8 cellular contexts compared by ENCODE assay signal in the genomic region with DNA sequence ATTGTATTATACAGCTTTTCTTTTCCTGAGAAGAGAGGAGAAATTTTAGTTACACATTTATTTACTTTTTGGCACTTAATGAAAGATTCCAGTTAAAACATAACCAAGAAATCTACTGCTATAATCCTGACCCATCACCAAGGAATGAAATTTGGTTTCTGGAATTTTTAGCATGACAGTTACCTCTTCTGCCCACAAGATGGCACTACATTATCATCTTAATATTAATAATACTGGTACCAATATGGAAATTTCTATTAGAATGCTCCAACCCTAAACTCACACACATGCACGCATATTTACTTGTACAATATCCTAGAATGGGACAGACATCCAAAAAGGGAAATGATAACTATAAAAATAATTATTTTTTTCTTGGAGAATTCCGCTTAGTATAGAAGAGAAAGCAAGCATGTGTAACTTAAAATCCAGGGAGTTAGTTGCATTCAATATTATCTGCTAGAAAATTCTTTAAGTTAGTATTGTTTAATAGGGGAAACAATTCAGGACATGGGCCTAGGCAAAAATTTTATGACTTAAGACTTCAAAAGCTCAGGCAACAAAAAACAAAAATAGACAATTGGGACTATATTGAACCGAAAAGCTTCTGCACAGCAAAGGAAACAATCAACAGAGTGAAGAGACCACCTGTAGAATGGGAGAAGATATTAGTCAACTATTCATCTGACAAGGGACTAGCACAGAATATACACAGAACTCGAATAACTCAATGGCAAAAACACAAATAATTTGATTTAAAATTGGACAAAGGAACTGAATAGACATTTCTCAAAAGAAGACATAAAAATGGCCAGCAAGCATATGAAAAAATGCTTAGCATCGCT. TPM values are rescaled to one million over a fixed set of nuclear protein-coding genes. Genes with fewer than 3 reads are reported as not detected.
DNase-seq lines count a peak whose midpoint lies in the region; ATAC-seq and TF ChIP-seq lines count a peak whose summit lies in the region.

No MANE protein-coding gene starts in this region.

- TF ChIP-seq POLR2A in Peyer's patch (IDR thresholded peaks at IDR 0.05), result no peak

- peaks cover 0 to 25% (median 14%) of the 10 kb centered on the region in 7 donors for H3K27me3 ChIP-seq in heart right ventricle
- H3K27me3 ChIP-seq in Peyer's patch, result peaks cover 0 to 3% of the 10 kb centered on the region in 2 donors
- no peaks in the 10 kb centered on the region for H3K27me3 ChIP-seq in upper lobe of right lung

- H3K4me1 ChIP-seq in heart right ventricle (no peaks in the 10 kb centered on the region), Peyer's patch (no peaks in the 10 kb centered on the region), upper lobe of right lung (no peaks in the 10 kb centered on the region)

- DNase-seq in heart right ventricle (no peak), Right ventricle myocardium inferior (ENCODE audit: missing footprints) (no peak), Peyer's patch (no peak), foreskin melanocyte (peak; percentile 4), upper lobe of right lung (no peak), COLO668 (lab: John Stamatoyannopoulos, UW; ENCODE audit: unreplicated experiment) (no peak), SW 1271 (lab: John Stamatoyannopoulos, UW) (no peak)
- DNase-seq in activated naive CD4-positive, alpha-beta T cell (lab: John Stamatoyannopoulos, UW), result no peak

- H3K4me3 ChIP-seq in heart right ventricle (no peak overlapping the region), Peyer's patch (no peak overlapping the region), upper lobe of right lung (no peak overlapping the region)

- intact Hi-C loops in heart right ventricle (cut with DNase I), result loop anchor here in 2 of 10 donors (10.0 kb wide), 1 partner anchor 700 kb away; no protein-coding TSS in a partner anchor
- intact Hi-C loops in Right ventricle myocardium inferior (cut with DNase I), result no loop called here
- intact Hi-C loops in upper lobe of right lung (cut with DNase I), result no loop called here

- peak; percentile 44 to 77 (median 69) for TF ChIP-seq CTCF in heart right ventricle (IDR thresholded peaks at IDR 0.05)
- peak; percentile 36 to 72 (median 62) for TF ChIP-seq CTCF in Peyer's patch (IDR thresholded peaks at IDR 0.05)
- TF ChIP-seq CTCF in upper lobe of right lung (IDR thresholded peaks at IDR 0.05), result peak; percentile 76

- 70 to 73% methylated on average over 5 of the region's 5 CpGs for WGBS in heart right ventricle, 2 donors

- H3K27ac ChIP-seq in heart right ventricle (no peak overlapping the region), Peyer's patch (no peak overlapping the region), upper lobe of right lung (no peak overlapping the region)

- no peaks in the 10 kb centered on the region for H3K9me3 ChIP-seq in heart right ventricle
- no peaks in the 10 kb centered on the region for H3K9me3 ChIP-seq in Peyer's patch
- no peaks in the 10 kb centered on the region for H3K9me3 ChIP-seq in upper lobe of right lung

- H3K36me3 ChIP-seq in heart right ventricle, result no peaks in the 10 kb centered on the region
- no peaks in the 10 kb centered on the region for H3K36me3 ChIP-seq in Peyer's patch
- H3K36me3 ChIP-seq in upper lobe of right lung, result no peaks in the 10 kb centered on the region

- ATAC-seq in heart right ventricle (no peak), Right ventricle myocardium inferior (no peak), upper lobe of right lung (peak; percentile 54)

RNA-seq across cellular contexts. Expression of a gene that starts 37.4 kb away (rescaled TPM):
- total RNA-seq in heart right ventricle (under 1 TPM; 0.09 to 0.47 (median 0.17) TPM), Right ventricle myocardium inferior (0.32 TPM), Peyer's patch (10 to 100 TPM; 14.9 to 54.4 (median 34.2) TPM), upper lobe of right lung (9.1 TPM)
- under 1 TPM; 0.07 to 0.37 TPM for polyA plus RNA-seq in heart right ventricle
